12 cellular contexts compared by ENCODE assay signal in the genomic region with DNA sequence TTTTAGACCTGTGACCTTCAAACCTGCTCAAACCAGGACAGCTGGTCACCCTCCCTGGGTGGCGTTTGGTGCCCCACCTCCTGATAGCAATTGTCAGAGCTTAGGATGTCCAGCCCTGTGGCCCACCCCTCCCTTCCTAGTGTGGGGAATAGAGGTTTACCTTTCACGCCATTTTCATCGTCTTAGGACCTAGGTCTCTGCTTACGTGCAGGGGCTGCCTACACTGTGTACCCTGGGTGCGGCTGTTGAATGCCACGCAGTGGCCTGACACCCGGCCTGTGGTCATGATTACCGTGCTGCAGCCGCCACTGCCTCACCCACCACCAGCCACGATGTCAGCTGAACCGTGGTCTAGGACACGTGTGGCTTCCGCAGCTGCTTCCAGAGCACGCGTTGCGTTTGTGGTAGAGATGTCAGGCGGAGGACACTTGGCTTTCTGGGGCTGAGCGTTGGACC.
A peak's percentile ranks its signal among the peaks of the same experiment; 100 is the strongest.
DNase-seq lines count a peak whose midpoint lies in the region; ATAC-seq and TF ChIP-seq lines count a peak whose summit lies in the region.
"Had no signal": no experiment of that assay in that cellular context is flagged by ENCODE, and none has a peak within 500 bp of the region (broad histone marks: within the 10 kb centered on the region; RNA-seq: fewer than 3 reads in every experiment).

No MANE protein-coding gene starts in this region.

- H3K27ac Mint-ChIP-seq in nephron progenitor cell = no peak overlapping the region
- no peak overlapping the region for H3K27ac Mint-ChIP-seq in naive thymus-derived CD8-positive, alpha-beta T cell

- H3K27ac ChIP-seq in SJCRH30 = peak overlapping the region; percentile 85
- H3K27ac ChIP-seq in substantia nigra (ENCODE audit: low read depth, low read length, poor library complexity, severe bottlenecking) = peak overlapping the region; percentile 19

- H3K4me3 Mint-ChIP-seq in nephron progenitor cell = no peak overlapping the region
- H3K4me3 Mint-ChIP-seq in naive thymus-derived CD8-positive, alpha-beta T cell = no peak overlapping the region
- H3K4me3 Mint-ChIP-seq: activated CD8-positive, alpha-beta T cell treated with anti-CD3 and anti-CD28 coated beads, Interleukin-2, amount 10 ng/mL, durations not matched to agents 7 days and 5 days had no signal

- ATAC-seq in GM21360 (IDR thresholded peaks at IDR 0.05; ENCODE audit: unreplicated experiment) (no peak), HG03135 (IDR thresholded peaks at IDR 0.05; ENCODE audit: unreplicated experiment) (no peak)
- ATAC-seq in naive thymus-derived CD8-positive, alpha-beta T cell = no peak
- ATAC-seq: activated CD8-positive, alpha-beta T cell treated with anti-CD3 and anti-CD28 coated beads, Interleukin-2, amount 10 ng/mL, durations not matched to agents 7 days and 5 days had no signal

- peaks cover 93% of the 10 kb centered on the region for H3K4me1 Mint-ChIP-seq in nephron progenitor cell
- peaks cover 0 to 17% (median 11%) of the 10 kb centered on the region in 4 donors for H3K4me1 Mint-ChIP-seq in naive thymus-derived CD8-positive, alpha-beta T cell

- POLR2A ChIA-PET in naive thymus-derived CD8-positive, alpha-beta T cell (lab: Charles Lee) = no interaction called here

- H3K9me3 Mint-ChIP-seq in nephron progenitor cell = no peaks in the 10 kb centered on the region
- no peaks in the 10 kb centered on the region for H3K9me3 Mint-ChIP-seq in naive thymus-derived CD8-positive, alpha-beta T cell
- H3K9me3 Mint-ChIP-seq: brain had no signal

- peaks cover 56% of the 10 kb centered on the region for H3K36me3 Mint-ChIP-seq in nephron progenitor cell (ENCODE audit: low read depth)
- H3K36me3 Mint-ChIP-seq in naive thymus-derived CD8-positive, alpha-beta T cell = peaks cover 0 to 86% (median 3%) of the 10 kb centered on the region in 3 donors

- no peaks in the 10 kb centered on the region for H3K27me3 Mint-ChIP-seq in nephron progenitor cell (ENCODE audit: low read depth, poor library complexity)
- no peaks in the 10 kb centered on the region for H3K27me3 Mint-ChIP-seq in naive thymus-derived CD8-positive, alpha-beta T cell
- H3K27me3 Mint-ChIP-seq: brain had no signal

- H3K9me3 ChIP-seq in SJCRH30 (replicated peaks) = no peaks in the 10 kb centered on the region
- H3K9me3 ChIP-seq: mucosa of descending colon had no signal

- H3K4me3 ChIP-seq in SJCRH30 (no peak overlapping the region; the same call in 1 of the 2 replicates), cardiac fibroblast (replicated peaks in 1 of 2; ENCODE audit: low read depth in 2 of 2, low read length in 2 of 2) (peak overlapping the region; percentile 26 to 35)
- H3K4me3 ChIP-seq: mucosa of descending colon had no signal

- no peaks in the 10 kb centered on the region for H3K27me3 ChIP-seq in SJCRH30

- DNase-seq in SJCRH30 (peak; percentile 42 to 65), cardiac fibroblast (ENCODE audit: low read depth in 2 of 2) (no peak), mesenteric fat pad (ENCODE audit: low spot score) (peak; percentile 79), substantia nigra (lab: John Stamatoyannopoulos, UW) (no peak), nephron progenitor cell (no peak)
- DNase-seq in naive thymus-derived CD8-positive, alpha-beta T cell = no peak
- DNase-seq: activated CD8-positive, alpha-beta T cell treated with anti-CD3 and anti-CD28 coated beads, Interleukin-2, amount 10 ng/mL, durations not matched to agents 7 days and 5 days; NCI-H524 had no signal

- H3K36me3 ChIP-seq in SJCRH30 = peaks cover 6% of the 10 kb centered on the region; the same call in 1 of the 2 replicates

- TF ChIP-seq CTCF in cardiac fibroblast (IDR thresholded peaks at IDR 0.05; ENCODE audit: low read depth, low read length) (no peak), nephron progenitor cell (IDR thresholded peaks at IDR 0.05) (no peak)

- H3K4me1 ChIP-seq in SJCRH30 = peaks cover 23% of the 10 kb centered on the region

Comparison
In these comparisons a context has a peak if more than half of its experiments do, and no peak if none do; other contexts are left out.
1. DNase-seq: peak in SJCRH30 (2 of 2) and mesenteric fat pad (single experiment); none in cardiac fibroblast (0 of 2), substantia nigra (0 of 49), nephron progenitor cell (single experiment) and naive thymus-derived CD8-positive, alpha-beta T cell (0 of 10).